Comparison of ENCODE assay signal across 8 cellular contexts in genomic region chr11:87037450-87038234, GRCh38. TPM values are rescaled to one million over a fixed set of nuclear protein-coding genes. Genes with fewer than 3 reads are reported as not detected.
DNase-seq lines count a peak whose midpoint lies in the region; ATAC-seq and TF ChIP-seq lines count a peak whose summit lies in the region.

Gene TMEM135, plus strand, starts transcription at chr11:87037934. Its CDS starts 112 bp downstream, at chr11:87038046.

- TF ChIP-seq CTCF in left lung (IDR thresholded peaks at IDR 0.05) = no peak

- no peaks in the 10 kb centered on the region for H3K27me3 ChIP-seq in left lung

- peaks cover 15 to 38% of the 10 kb centered on the region in 2 donors for H3K4me1 ChIP-seq in left lung

- peaks cover 14% of the 10 kb centered on the region for H3K36me3 Mint-ChIP-seq in dendritic cell treated with granulocyte-macrophage colony-stimulating factor and Interleukin-4, amounts not matched to agents 40 ng/mL and 50 ng/mL, for 4 days (ENCODE audit: low read depth)

- peak within 1 kb of the TSS; percentile 68 to 75 for H3K4me3 ChIP-seq in left lung

- peak within 1 kb of the TSS; percentile 88 for H3K27ac Mint-ChIP-seq in dendritic cell treated with granulocyte-macrophage colony-stimulating factor and Interleukin-4, amounts not matched to agents 40 ng/mL and 50 ng/mL, for 4 days

- H3K4me3 Mint-ChIP-seq in dendritic cell treated with granulocyte-macrophage colony-stimulating factor and Interleukin-4, amounts not matched to agents 40 ng/mL and 50 ng/mL, for 4 days = peak within 1 kb of the TSS; percentile 92

- peak within 1 kb of the TSS; percentile 84 to 85 for H3K27ac ChIP-seq in left lung

- DNase-seq in CD1c-positive myeloid dendritic cell (ENCODE audit: extremely low spot score) = peak; percentile 96
- DNase-seq in NCI-H748 treated with DMSO at 0.1 percent for 48 hours (lab: John Stamatoyannopoulos, UW) = peak; percentile 18
- peak; percentile 78 to 84 for DNase-seq in activated CD4-positive, alpha-beta T cell treated with anti-CD3 and anti-CD28 coated beads, Interleukin-2, amount 50 U/mL, for 24 hours (ENCODE audit: low read depth in 1 of 2, low spot score in 1 of 2)
- peak; percentile 95 to 98 for DNase-seq in left lung
- peak; percentile 88 for DNase-seq in stimulated activated CD4-positive, alpha-beta T cell treated with anti-CD3 and anti-CD28 coated beads, Interleukin-2, amount 100 ng/mL, for 4 hours (ENCODE audit: low read depth)

- ATAC-seq in GM19397 (IDR thresholded peaks at IDR 0.05; ENCODE audit: unreplicated experiment) (peak; percentile 99), HG03565 (IDR thresholded peaks at IDR 0.05; ENCODE audit: unreplicated experiment) (peak; percentile 97), left lung (peak; percentile 98)

- no peaks in the 10 kb centered on the region for H3K36me3 ChIP-seq in left lung

- H3K27me3 Mint-ChIP-seq in dendritic cell treated with granulocyte-macrophage colony-stimulating factor and Interleukin-4, amounts not matched to agents 40 ng/mL and 50 ng/mL, for 4 days = peaks cover 12% of the 10 kb centered on the region

- intact Hi-C loops in dendritic cell treated with granulocyte-macrophage colony-stimulating factor and Interleukin-4, amounts not matched to agents 40 ng/mL and 50 ng/mL, for 4 days (cut with micrococcal nuclease) = no loop called here
- intact Hi-C loops in left lung (cut with DNase I) = no loop called here

- H3K9me3 Mint-ChIP-seq in dendritic cell treated with granulocyte-macrophage colony-stimulating factor and Interleukin-4, amounts not matched to agents 40 ng/mL and 50 ng/mL, for 4 days = no peaks in the 10 kb centered on the region

- no peaks in the 10 kb centered on the region for H3K9me3 ChIP-seq in left lung

- peaks cover 56% of the 10 kb centered on the region for H3K4me1 Mint-ChIP-seq in dendritic cell treated with granulocyte-macrophage colony-stimulating factor and Interleukin-4, amounts not matched to agents 40 ng/mL and 50 ng/mL, for 4 days (ENCODE audit: low read depth)

RNA-seq across cellular contexts. Expression of gene TMEM135, which starts in this region (rescaled TPM):
- 10 to 100 TPM; 21.3 to 26.6 TPM for total RNA-seq in left lung

Comparison
In these comparisons a context has a peak if more than half of its experiments do, and no peak if none do; other contexts are left out.
1. Peak in every context shown above with its lines: DNase-seq, ATAC-seq, H3K4me3 ChIP-seq and H3K27ac ChIP-seq.
2. DNase-seq: peak in every context shown above with its lines; median percentile 96 in left lung; 96 in CD1c-positive myeloid dendritic cell; 88 in stimulated activated CD4-positive, alpha-beta T cell treated with anti-CD3 and anti-CD28 coated beads, Interleukin-2, amount 100 ng/mL, for 4 hours; 81 in activated CD4-positive, alpha-beta T cell treated with anti-CD3 and anti-CD28 coated beads, Interleukin-2, amount 50 U/mL, for 24 hours; 18 in NCI-H748 treated with DMSO at 0.1 percent for 48 hours.